Comparison of ENCODE assay signal across 1 cellular context in genomic region chr9:21550392-21550791, GRCh38.
TF ChIP-seq lines count a peak whose summit lies in the region.

No MANE protein-coding gene starts in this region.

TF ChIP-seq in GM23338, 12 proteins besides CTCF, POLR2A, EP300 and RAD21 (continued from another document):
- TF ChIP-seq, protein P1, sequence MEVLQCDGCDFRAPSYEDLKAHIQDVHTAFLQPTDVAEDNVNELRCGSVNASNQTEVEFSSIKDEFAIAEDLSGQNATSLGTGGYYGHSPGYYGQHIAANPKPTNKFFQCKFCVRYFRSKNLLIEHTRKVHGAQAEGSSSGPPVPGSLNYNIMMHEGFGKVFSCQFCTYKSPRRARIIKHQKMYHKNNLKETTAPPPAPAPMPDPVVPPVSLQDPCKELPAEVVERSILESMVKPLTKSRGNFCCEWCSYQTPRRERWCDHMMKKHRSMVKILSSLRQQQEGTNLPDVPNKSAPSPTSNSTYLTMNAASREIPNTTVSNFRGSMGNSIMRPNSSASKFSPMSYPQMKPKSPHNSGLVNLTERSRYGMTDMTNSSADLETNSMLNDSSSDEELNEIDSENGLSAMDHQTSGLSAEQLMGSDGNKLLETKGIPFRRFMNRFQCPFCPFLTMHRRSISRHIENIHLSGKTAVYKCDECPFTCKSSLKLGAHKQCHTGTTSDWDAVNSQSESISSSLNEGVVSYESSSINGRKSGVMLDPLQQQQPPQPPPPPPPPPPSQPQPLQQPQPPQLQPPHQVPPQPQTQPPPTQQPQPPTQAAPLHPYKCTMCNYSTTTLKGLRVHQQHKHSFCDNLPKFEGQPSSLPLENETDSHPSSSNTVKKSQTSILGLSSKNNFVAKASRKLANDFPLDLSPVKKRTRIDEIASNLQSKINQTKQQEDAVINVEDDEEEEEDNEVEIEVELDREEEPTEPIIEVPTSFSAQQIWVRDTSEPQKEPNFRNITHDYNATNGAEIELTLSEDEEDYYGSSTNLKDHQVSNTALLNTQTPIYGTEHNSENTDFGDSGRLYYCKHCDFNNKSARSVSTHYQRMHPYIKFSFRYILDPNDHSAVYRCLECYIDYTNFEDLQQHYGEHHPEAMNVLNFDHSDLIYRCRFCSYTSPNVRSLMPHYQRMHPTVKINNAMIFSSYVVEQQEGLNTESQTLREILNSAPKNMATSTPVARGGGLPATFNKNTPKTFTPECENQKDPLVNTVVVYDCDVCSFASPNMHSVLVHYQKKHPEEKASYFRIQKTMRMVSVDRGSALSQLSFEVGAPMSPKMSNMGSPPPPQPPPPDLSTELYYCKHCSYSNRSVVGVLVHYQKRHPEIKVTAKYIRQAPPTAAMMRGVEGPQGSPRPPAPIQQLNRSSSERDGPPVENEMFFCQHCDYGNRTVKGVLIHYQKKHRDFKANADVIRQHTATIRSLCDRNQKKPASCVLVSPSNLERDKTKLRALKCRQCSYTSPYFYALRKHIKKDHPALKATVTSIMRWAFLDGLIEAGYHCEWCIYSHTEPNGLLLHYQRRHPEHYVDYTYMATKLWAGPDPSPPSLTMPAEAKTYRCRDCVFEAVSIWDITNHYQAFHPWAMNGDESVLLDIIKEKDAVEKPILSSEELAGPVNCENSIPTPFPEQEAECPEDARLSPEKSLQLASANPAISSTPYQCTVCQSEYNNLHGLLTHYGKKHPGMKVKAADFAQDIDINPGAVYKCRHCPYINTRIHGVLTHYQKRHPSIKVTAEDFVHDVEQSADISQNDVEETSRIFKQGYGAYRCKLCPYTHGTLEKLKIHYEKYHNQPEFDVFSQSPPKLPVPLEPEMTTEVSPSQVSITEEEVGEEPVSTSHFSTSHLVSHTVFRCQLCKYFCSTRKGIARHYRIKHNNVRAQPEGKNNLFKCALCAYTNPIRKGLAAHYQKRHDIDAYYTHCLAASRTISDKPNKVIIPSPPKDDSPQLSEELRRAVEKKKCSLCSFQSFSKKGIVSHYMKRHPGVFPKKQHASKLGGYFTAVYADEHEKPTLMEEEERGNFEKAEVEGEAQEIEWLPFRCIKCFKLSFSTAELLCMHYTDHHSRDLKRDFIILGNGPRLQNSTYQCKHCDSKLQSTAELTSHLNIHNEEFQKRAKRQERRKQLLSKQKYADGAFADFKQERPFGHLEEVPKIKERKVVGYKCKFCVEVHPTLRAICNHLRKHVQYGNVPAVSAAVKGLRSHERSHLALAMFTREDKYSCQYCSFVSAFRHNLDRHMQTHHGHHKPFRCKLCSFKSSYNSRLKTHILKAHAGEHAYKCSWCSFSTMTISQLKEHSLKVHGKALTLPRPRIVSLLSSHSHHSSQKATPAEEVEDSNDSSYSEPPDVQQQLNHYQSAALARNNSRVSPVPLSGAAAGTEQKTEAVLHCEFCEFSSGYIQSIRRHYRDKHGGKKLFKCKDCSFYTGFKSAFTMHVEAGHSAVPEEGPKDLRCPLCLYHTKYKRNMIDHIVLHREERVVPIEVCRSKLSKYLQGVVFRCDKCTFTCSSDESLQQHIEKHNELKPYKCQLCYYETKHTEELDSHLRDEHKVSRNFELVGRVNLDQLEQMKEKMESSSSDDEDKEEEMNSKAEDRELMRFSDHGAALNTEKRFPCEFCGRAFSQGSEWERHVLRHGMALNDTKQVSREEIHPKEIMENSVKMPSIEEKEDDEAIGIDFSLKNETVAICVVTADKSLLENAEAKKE (CRISPR knock-in tag; IDR thresholded peaks at IDR 0.05): no peak
- TF ChIP-seq, protein P2, sequence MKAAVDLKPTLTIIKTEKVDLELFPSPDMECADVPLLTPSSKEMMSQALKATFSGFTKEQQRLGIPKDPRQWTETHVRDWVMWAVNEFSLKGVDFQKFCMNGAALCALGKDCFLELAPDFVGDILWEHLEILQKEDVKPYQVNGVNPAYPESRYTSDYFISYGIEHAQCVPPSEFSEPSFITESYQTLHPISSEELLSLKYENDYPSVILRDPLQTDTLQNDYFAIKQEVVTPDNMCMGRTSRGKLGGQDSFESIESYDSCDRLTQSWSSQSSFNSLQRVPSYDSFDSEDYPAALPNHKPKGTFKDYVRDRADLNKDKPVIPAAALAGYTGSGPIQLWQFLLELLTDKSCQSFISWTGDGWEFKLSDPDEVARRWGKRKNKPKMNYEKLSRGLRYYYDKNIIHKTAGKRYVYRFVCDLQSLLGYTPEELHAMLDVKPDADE (IDR thresholded peaks at IDR 0.05): no peak
- no peak for TF ChIP-seq STAT1 (IDR thresholded peaks at IDR 0.05; ENCODE audit: unreplicated experiment)
- TF ChIP-seq CREB1 (CRISPR knock-in tag; IDR thresholded peaks at IDR 0.05; ENCODE audit: low read depth): no peak
- no peak for TF ChIP-seq JUNB (IDR thresholded peaks at IDR 0.05; ENCODE audit: unreplicated experiment)
- TF ChIP-seq NANOG (IDR thresholded peaks at IDR 0.05; ENCODE audit: borderline replicate concordance): no peak
- TF ChIP-seq EZH2 (IDR thresholded peaks at IDR 0.05; ENCODE audit: low read depth, unreplicated experiment): no peak
- TF ChIP-seq ZNF331 (CRISPR knock-in tag; IDR thresholded peaks at IDR 0.05; ENCODE audit: low read depth): no peak
- TF ChIP-seq, protein P3, sequence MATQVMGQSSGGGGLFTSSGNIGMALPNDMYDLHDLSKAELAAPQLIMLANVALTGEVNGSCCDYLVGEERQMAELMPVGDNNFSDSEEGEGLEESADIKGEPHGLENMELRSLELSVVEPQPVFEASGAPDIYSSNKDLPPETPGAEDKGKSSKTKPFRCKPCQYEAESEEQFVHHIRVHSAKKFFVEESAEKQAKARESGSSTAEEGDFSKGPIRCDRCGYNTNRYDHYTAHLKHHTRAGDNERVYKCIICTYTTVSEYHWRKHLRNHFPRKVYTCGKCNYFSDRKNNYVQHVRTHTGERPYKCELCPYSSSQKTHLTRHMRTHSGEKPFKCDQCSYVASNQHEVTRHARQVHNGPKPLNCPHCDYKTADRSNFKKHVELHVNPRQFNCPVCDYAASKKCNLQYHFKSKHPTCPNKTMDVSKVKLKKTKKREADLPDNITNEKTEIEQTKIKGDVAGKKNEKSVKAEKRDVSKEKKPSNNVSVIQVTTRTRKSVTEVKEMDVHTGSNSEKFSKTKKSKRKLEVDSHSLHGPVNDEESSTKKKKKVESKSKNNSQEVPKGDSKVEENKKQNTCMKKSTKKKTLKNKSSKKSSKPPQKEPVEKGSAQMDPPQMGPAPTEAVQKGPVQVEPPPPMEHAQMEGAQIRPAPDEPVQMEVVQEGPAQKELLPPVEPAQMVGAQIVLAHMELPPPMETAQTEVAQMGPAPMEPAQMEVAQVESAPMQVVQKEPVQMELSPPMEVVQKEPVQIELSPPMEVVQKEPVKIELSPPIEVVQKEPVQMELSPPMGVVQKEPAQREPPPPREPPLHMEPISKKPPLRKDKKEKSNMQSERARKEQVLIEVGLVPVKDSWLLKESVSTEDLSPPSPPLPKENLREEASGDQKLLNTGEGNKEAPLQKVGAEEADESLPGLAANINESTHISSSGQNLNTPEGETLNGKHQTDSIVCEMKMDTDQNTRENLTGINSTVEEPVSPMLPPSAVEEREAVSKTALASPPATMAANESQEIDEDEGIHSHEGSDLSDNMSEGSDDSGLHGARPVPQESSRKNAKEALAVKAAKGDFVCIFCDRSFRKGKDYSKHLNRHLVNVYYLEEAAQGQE (IDR thresholded peaks at IDR 0.05; ENCODE audit: unreplicated experiment): no peak
- TF ChIP-seq POLR2AphosphoS5 (IDR thresholded peaks at IDR 0.05; ENCODE audit: low read depth): no peak
- TF ChIP-seq ZNF114 (CRISPR knock-in tag; IDR thresholded peaks at IDR 0.05): no peak
